In genomic region chr11:64357446-64357845, GRCh38 we compare ENCODE assay signal across 14 cellular contexts. TPM values are rescaled to one million over a fixed set of nuclear protein-coding genes. Genes with fewer than 3 reads are reported as not detected.
DNase-seq lines count a peak whose midpoint lies in the region; ATAC-seq and TF ChIP-seq lines count a peak whose summit lies in the region.
"Had no signal": no experiment of that assay in that cellular context is flagged by ENCODE, and none has a peak within 500 bp of the region (broad histone marks: within the 10 kb centered on the region; RNA-seq: fewer than 3 reads in every experiment).

No MANE protein-coding gene starts in this region.

- H3K4me1 ChIP-seq in cardiac muscle cell (ENCODE audit: low read depth) (peaks cover 22% of the 10 kb centered on the region), foreskin keratinocyte (peaks cover 9% of the 10 kb centered on the region), uterus (peaks cover 7 to 20% of the 10 kb centered on the region in 2 donors)

- H3K9me3 Mint-ChIP-seq in activated CD4-positive, alpha-beta memory T cell treated with anti-CD3 and anti-CD28 coated beads for 36 hours: no peaks in the 10 kb centered on the region
- H3K9me3 Mint-ChIP-seq: type B pancreatic cell had no signal

- TF ChIP-seq POLR2A in uterus (IDR thresholded peaks at IDR 0.05): no peak

- H3K4me3 Mint-ChIP-seq in activated CD4-positive, alpha-beta memory T cell treated with anti-CD3 and anti-CD28 coated beads for 36 hours: no peak overlapping the region

- no peaks in the 10 kb centered on the region for H3K27me3 Mint-ChIP-seq in activated CD4-positive, alpha-beta memory T cell treated with anti-CD3 and anti-CD28 coated beads for 36 hours
- H3K27me3 Mint-ChIP-seq: activated naive CD8-positive, alpha-beta T cell; type B pancreatic cell had no signal

- intact Hi-C loops in Right ventricle myocardium superior (cut with DNase I) (loop anchor here (5.0 kb wide), 1 partner anchor 40 kb away; the partner anchor contains the start of genes PRDX5 and TRMT112), uterus (cut with DNase I; ENCODE audit: low total_unique reads) (no loop called here)
- intact Hi-C loops in activated CD4-positive, alpha-beta memory T cell treated with anti-CD3 and anti-CD28 coated beads for 36 hours (cut with micrococcal nuclease): no loop called here

- H3K27ac Mint-ChIP-seq in activated CD4-positive, alpha-beta memory T cell treated with anti-CD3 and anti-CD28 coated beads for 36 hours: peak overlapping the region; percentile 53
- H3K27ac Mint-ChIP-seq: activated naive CD8-positive, alpha-beta T cell had no signal

- H3K27ac ChIP-seq in cardiac muscle cell (peak overlapping the region; percentile 34), foreskin keratinocyte (peak overlapping the region; percentile 57), uterus (peak overlapping the region; percentile 86 to 90)

- H3K27me3 ChIP-seq in cardiac muscle cell (no peaks in the 10 kb centered on the region), foreskin keratinocyte (no peaks in the 10 kb centered on the region), uterus (no peaks in the 10 kb centered on the region)

- TF ChIP-seq CTCF in cardiac muscle cell (IDR thresholded peaks at IDR 0.05; ENCODE audit: low read depth, low read length) (no peak), foreskin keratinocyte (conservative IDR thresholded peaks at IDR 0.05) (no peak), uterus (IDR thresholded peaks at IDR 0.05) (no peak)

- H3K36me3 ChIP-seq in cardiac muscle cell (peaks cover 3% of the 10 kb centered on the region), uterus (no peaks in the 10 kb centered on the region)

- no peak overlapping the region for H3K4me3 ChIP-seq in cardiac muscle cell
- no peak overlapping the region for H3K4me3 ChIP-seq in uterus

- peaks cover 15% of the 10 kb centered on the region for H3K36me3 Mint-ChIP-seq in activated CD4-positive, alpha-beta memory T cell treated with anti-CD3 and anti-CD28 coated beads for 36 hours
- H3K36me3 Mint-ChIP-seq: activated naive CD8-positive, alpha-beta T cell had no signal

- CTCF ChIA-PET in activated CD4-positive, alpha-beta memory T cell treated with anti-CD3 and anti-CD28 coated beads for 36 hours (lab: Charles Lee): interaction anchor here (0.9 to 2.1 kb wide), 7 partner anchors 15 to 1527 kb away, joined by 3 to 13 read pairs (median 4); partner anchors contain the start of genes CCDC88B, PRDX5 and TRMT112

- peaks cover 37% of the 10 kb centered on the region for H3K4me1 Mint-ChIP-seq in activated CD4-positive, alpha-beta memory T cell treated with anti-CD3 and anti-CD28 coated beads for 36 hours (ENCODE audit: low read depth)

- no peak for ATAC-seq in Right ventricle myocardium superior (ENCODE audit: poor library complexity)
- no peak for ATAC-seq in foreskin keratinocyte

- H3K9me3 ChIP-seq in cardiac muscle cell (ENCODE audit: low read depth) (no peaks in the 10 kb centered on the region), uterus (no peaks in the 10 kb centered on the region)

- POLR2A ChIA-PET in activated CD4-positive, alpha-beta memory T cell treated with anti-CD3 and anti-CD28 coated beads for 36 hours (lab: Charles Lee): interaction anchor here (1.9 to 2.8 kb wide), 2 partner anchors 16 to 40 kb away, joined by 6 to 10 read pairs; partner anchors contain the start of genes PRDX5 and TRMT112

- DNase-seq in cardiac muscle cell (ENCODE audit: low read depth in 1 of 2, low spot score in 1 of 2) (no peak), Right ventricle myocardium superior (no peak), foreskin keratinocyte (no peak), uterus (no peak), cerebellum (ENCODE audit: low spot score) (no peak), A172 (ENCODE audit: low spot score) (no peak), SKM-1 treated with dmso at 0.1 percent for 144 hours (lab: John Stamatoyannopoulos, UW; ENCODE audit: unreplicated experiment) (no peak)
- DNase-seq in activated CD4-positive, alpha-beta memory T cell treated with anti-CD3 and anti-CD28 coated beads for 36 hours: no peak
- DNase-seq: AML-193, DMS79, NCI-H446, T-helper 9 cell had no signal

RNA-seq across cellular contexts. Expression of gene RPS6KA4, which starts 1.5 kb away (rescaled TPM):
- 28.2 and 30.4 TPM in 2 replicates for total RNA-seq in cardiac muscle cell
- 19.7 and 22.3 TPM in 2 replicates for polyA plus RNA-seq in cardiac muscle cell
- total RNA-seq in Right ventricle myocardium superior: 14.6 TPM
- 10 to 100 TPM; 31.4 to 34.3 TPM for total RNA-seq in activated CD4-positive, alpha-beta memory T cell treated with anti-CD3 and anti-CD28 coated beads for 36 hours
- total RNA-seq in foreskin keratinocyte: 86.1 and 87.6 TPM in 2 replicates
- polyA plus RNA-seq in foreskin keratinocyte: 69.4 and 74.6 TPM in 2 replicates
- total RNA-seq in uterus: 10 to 100 TPM in 3 of 4 donors, 1 to 10 TPM in 1; 2.4 to 37.4 (median 29.3) TPM
- total RNA-seq in cerebellum: 7.5 TPM
- total RNA-seq in A172 (2014; rRNA removed; shearing (Covaris generic)): 77.4 and 78.2 TPM in 2 replicates

RNA-seq across cellular contexts. Expression of gene CCDC88B, which starts 17.4 kb away (rescaled TPM):
- total RNA-seq in cardiac muscle cell (5.9 and 8.4 TPM in 2 replicates), Right ventricle myocardium superior (7.7 TPM), foreskin keratinocyte (4.9 and 7.6 TPM in 2 replicates), uterus (1 to 10 TPM in 3 of 4 donors, under 1 TPM in 1; 0.29 to 5.7 (median 2.9) TPM), cerebellum (1.5 TPM)
- polyA plus RNA-seq in cardiac muscle cell (8.6 and 9.5 TPM in 2 replicates), foreskin keratinocyte (5.3 and 8.9 TPM in 2 replicates)
- 10 to 100 TPM; 69.5 to 74.5 TPM for total RNA-seq in activated CD4-positive, alpha-beta memory T cell treated with anti-CD3 and anti-CD28 coated beads for 36 hours
- total RNA-seq in A172 (2014; rRNA removed; shearing (Covaris generic)): 6.6 and 6.9 TPM in 2 replicates

RNA-seq across cellular contexts. Expression of gene PRDX5, which starts 39.5 kb away (rescaled TPM):
- total RNA-seq in cardiac muscle cell: 500 and 570 TPM in 2 replicates
- polyA plus RNA-seq in cardiac muscle cell: 646 and 784 TPM in 2 replicates
- total RNA-seq in Right ventricle myocardium superior: 417 TPM
- 100 to 1,000 TPM; 156 to 164 TPM for total RNA-seq in activated CD4-positive, alpha-beta memory T cell treated with anti-CD3 and anti-CD28 coated beads for 36 hours
- total RNA-seq in foreskin keratinocyte: 399 and 407 TPM in 2 replicates
- 685 and 769 TPM in 2 replicates for polyA plus RNA-seq in foreskin keratinocyte
- total RNA-seq in uterus: 100 to 1,000 TPM in 3 of 4 donors, 10 to 100 TPM in 1; 97.1 to 156 (median 113) TPM
- total RNA-seq in cerebellum: 68.8 TPM
- total RNA-seq in A172 (2014; rRNA removed; shearing (Covaris generic)): 300 and 344 TPM in 2 replicates

RNA-seq across cellular contexts. Expression of gene TRMT112, which starts 40.1 kb away (rescaled TPM):
- total RNA-seq in cardiac muscle cell (298 and 438 TPM in 2 replicates), Right ventricle myocardium superior (97.5 TPM), foreskin keratinocyte (386 and 447 TPM in 2 replicates), uterus (100 to 1,000 TPM; 200 to 462 (median 323) TPM), cerebellum (51.7 TPM)
- polyA plus RNA-seq in cardiac muscle cell (331 and 375 TPM in 2 replicates), foreskin keratinocyte (422 and 522 TPM in 2 replicates)
- total RNA-seq in activated CD4-positive, alpha-beta memory T cell treated with anti-CD3 and anti-CD28 coated beads for 36 hours: 100 to 1,000 TPM; 255 to 258 TPM
- 454 and 683 TPM in 2 replicates for total RNA-seq in A172 (2014; rRNA removed; shearing (Covaris generic))

RNA-seq across cellular contexts. Expression of gene ESRRA, which starts 52.1 kb away (rescaled TPM):
- 77.0 and 94.0 TPM in 2 replicates for total RNA-seq in cardiac muscle cell
- polyA plus RNA-seq in cardiac muscle cell: 48.8 and 49.3 TPM in 2 replicates
- total RNA-seq in Right ventricle myocardium superior: 241 TPM
- total RNA-seq in activated CD4-positive, alpha-beta memory T cell treated with anti-CD3 and anti-CD28 coated beads for 36 hours: 10 to 100 TPM; 32.8 to 35.6 TPM
- total RNA-seq in foreskin keratinocyte: 49.1 and 50.9 TPM in 2 replicates
- 46.1 and 49.9 TPM in 2 replicates for polyA plus RNA-seq in foreskin keratinocyte
- 10 to 100 TPM; 12.1 to 49.2 (median 17.5) TPM for total RNA-seq in uterus
- 11.3 TPM for total RNA-seq in cerebellum
- 30.4 and 46.6 TPM in 2 replicates for total RNA-seq in A172 (2014; rRNA removed; shearing (Covaris generic))

Comparison
In these comparisons a context has a peak if more than half of its experiments do, and no peak if none do; other contexts are left out.
1. H3K27ac ChIP-seq: peak in every context shown above with its lines; median percentile 88 in uterus; 57 in foreskin keratinocyte; 34 in cardiac muscle cell.